Comparison of ENCODE assay signal across 26 cellular contexts in the genomic region with DNA sequence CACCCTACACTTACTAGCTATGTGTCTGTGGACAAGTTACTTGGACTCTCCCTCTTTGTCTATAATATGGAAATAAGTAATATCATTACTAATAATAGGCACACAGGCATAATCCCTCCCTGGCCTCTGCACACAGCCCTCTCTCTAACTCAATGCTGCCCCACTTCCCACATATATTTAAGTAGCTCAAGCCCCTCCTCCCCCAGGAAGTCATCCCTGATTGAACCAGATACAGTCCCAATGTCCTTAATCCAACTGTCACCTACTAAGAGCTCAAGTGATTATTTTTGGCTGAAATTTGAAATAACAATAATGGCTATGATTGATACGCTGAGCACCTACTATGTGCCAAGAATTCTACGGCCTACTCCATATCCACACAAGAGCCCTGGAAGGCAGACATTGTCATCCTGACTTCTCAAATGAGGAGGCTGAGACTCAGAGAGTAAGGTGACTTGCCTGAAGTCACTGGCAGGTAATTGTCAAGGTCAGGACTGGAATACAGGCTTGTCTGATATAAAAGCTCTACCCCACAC.
"Had no signal": no experiment of that assay in that cellular context is flagged by ENCODE, and none has a peak within 500 bp of the region (broad histone marks: within the 10 kb centered on the region; RNA-seq: fewer than 3 reads in every experiment).

No MANE protein-coding gene starts in this region.

- H3K4me1 ChIP-seq: tibial artery, upper lobe of right lung had no signal

- H3K4me3 Mint-ChIP-seq: activated CD8-positive, alpha-beta memory T cell treated with anti-CD3 and anti-CD28 coated beads, Interleukin-2, amount 10 ng/mL, durations not matched to agents 7 days and 5 days; activated CD8-positive, alpha-beta T cell treated with anti-CD3 and anti-CD28 coated beads for 36 hours; activated T-cell treated with anti-CD3 and anti-CD28 coated beads, Interleukin-2, amount 50 U/mL, for 72 hours; effector memory CD8-positive, alpha-beta T cell; immature natural killer cell; mesothelial cell of epicardium; T-helper 2 cell treated with Interferon-gamma antibody and Interleukin-4, amounts not matched to agents 5 μg/mL and 100 μg/mL, for 36 hours had no signal

- H3K4me3 ChIP-seq: heart left ventricle, spleen, suprapubic skin, tibial artery, upper lobe of right lung had no signal

- H3K9me3 Mint-ChIP-seq: activated CD8-positive, alpha-beta T cell treated with anti-CD3 and anti-CD28 coated beads for 36 hours; activated T-cell treated with anti-CD3 and anti-CD28 coated beads, Interleukin-2, amount 50 U/mL, for 72 hours; effector memory CD8-positive, alpha-beta T cell; immature natural killer cell; mesothelial cell of epicardium; naive B cell; T-helper 2 cell treated with Interferon-gamma antibody and Interleukin-4, amounts not matched to agents 5 μg/mL and 100 μg/mL, for 36 hours had no signal

- H3K36me3 ChIP-seq: upper lobe of right lung had no signal

- H3K27me3 ChIP-seq: heart left ventricle, spleen, suprapubic skin, tibial artery, upper lobe of right lung had no signal

- H3K36me3 Mint-ChIP-seq: activated CD8-positive, alpha-beta memory T cell treated with anti-CD3 and anti-CD28 coated beads, Interleukin-2, amount 10 ng/mL, durations not matched to agents 7 days and 5 days had no signal

- H3K27ac Mint-ChIP-seq: activated CD8-positive, alpha-beta memory T cell treated with anti-CD3 and anti-CD28 coated beads, Interleukin-2, amount 10 ng/mL, durations not matched to agents 7 days and 5 days; activated CD8-positive, alpha-beta T cell treated with anti-CD3 and anti-CD28 coated beads for 36 hours; mesothelial cell of epicardium; T-helper 2 cell treated with Interferon-gamma antibody and Interleukin-4, amounts not matched to agents 5 μg/mL and 100 μg/mL, for 36 hours had no signal

- H3K4me1 Mint-ChIP-seq: mesothelial cell of epicardium had no signal

- ATAC-seq: activated CD8-positive, alpha-beta memory T cell treated with anti-CD3 and anti-CD28 coated beads, Interleukin-2, amount 10 ng/mL, durations not matched to agents 7 days and 5 days; activated CD8-positive, alpha-beta T cell treated with anti-CD3 and anti-CD28 coated beads for 36 hours; activated T-cell treated with anti-CD3 and anti-CD28 coated beads, Interleukin-2, amount 50 U/mL, for 72 hours; effector memory CD8-positive, alpha-beta T cell; heart left ventricle; left colon; right cardiac atrium; upper lobe of right lung had no signal

- H3K27me3 Mint-ChIP-seq: activated CD8-positive, alpha-beta memory T cell treated with anti-CD3 and anti-CD28 coated beads, Interleukin-2, amount 10 ng/mL, durations not matched to agents 7 days and 5 days; activated CD8-positive, alpha-beta T cell treated with anti-CD3 and anti-CD28 coated beads for 36 hours; effector memory CD8-positive, alpha-beta T cell; naive B cell had no signal

- DNase-seq: activated CD4-positive, alpha-beta T cell treated with anti-CD3 and anti-CD28 coated beads for 48 hours; activated CD8-positive, alpha-beta memory T cell treated with anti-CD3 and anti-CD28 coated beads, Interleukin-2, amount 10 ng/mL, durations not matched to agents 7 days and 5 days; activated CD8-positive, alpha-beta T cell treated with anti-CD3 and anti-CD28 coated beads for 36 hours; activated effector memory CD4-positive, alpha-beta T cell treated with Interleukin-2 at 50 U/mL for 16 hours; activated naive CD4-positive, alpha-beta T cell treated with Interleukin-2 at 50 U/mL for 16 hours; activated T-cell treated with anti-CD3 and anti-CD28 coated beads, Interleukin-2, amount 50 U/mL, for 72 hours; amniotic stem cell; caudate nucleus; cortex of kidney; effector memory CD8-positive, alpha-beta T cell; foreskin fibroblast; heart left ventricle; hypothalamus; immature natural killer cell; kidney; left colon; mammary epithelial cell; naive B cell; right cardiac atrium; spleen; stimulated activated naive CD4-positive, alpha-beta T cell; tibial artery; upper lobe of right lung had no signal

- H3K9me3 ChIP-seq: heart left ventricle, spleen, suprapubic skin, tibial artery, upper lobe of right lung had no signal

- H3K27ac ChIP-seq: heart left ventricle, spleen, suprapubic skin, tibial artery, upper lobe of right lung had no signal
